Comparison of ENCODE assay signal across 31 cellular contexts in the genomic region with DNA sequence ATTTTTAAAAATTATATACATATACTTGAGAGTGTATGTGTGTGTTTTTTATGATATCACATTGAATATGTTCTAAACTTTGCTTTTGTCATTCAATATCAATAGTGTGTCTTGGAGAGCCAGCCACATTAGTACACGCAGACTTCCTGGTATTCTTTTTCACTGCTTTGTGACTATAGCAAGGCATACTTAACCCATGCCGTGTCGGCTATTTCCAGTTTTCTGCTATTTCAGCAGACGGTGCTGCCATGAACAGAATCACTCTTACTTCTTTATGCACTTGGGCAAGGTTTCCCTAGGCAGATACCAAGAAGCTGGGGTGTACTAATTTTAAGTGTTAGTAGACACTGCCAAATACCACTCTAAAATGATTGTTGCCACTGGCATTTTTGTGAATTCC.
"Had no signal": no experiment of that assay in that cellular context is flagged by ENCODE, and none has a peak within 500 bp of the region (broad histone marks: within the 10 kb centered on the region; RNA-seq: fewer than 3 reads in every experiment).

No MANE protein-coding gene starts in this region.

- H3K27me3 ChIP-seq: adrenal gland, breast epithelium, cardiac muscle cell, colonic mucosa, dorsolateral prefrontal cortex, esophagus muscularis mucosa, foreskin keratinocyte, gastrocnemius medialis had no signal

- H3K36me3 ChIP-seq: breast epithelium had no signal

- H3K4me1 ChIP-seq: adrenal gland, breast epithelium, colonic mucosa, foreskin keratinocyte had no signal

- DNase-seq: activated CD4-positive, alpha-beta memory T cell treated with anti-CD3 and anti-CD28 coated beads for 36 hours; activated CD4-positive, alpha-beta T cell treated with anti-CD3 and anti-CD28 coated beads for 36 hours; activated CD4-positive, alpha-beta T cell treated with anti-CD3 and anti-CD28 coated beads, Interleukin-2, amount 10 ng/mL, durations not matched to agents 24 days and 14 days; activated CD4-positive, CD25-positive, alpha-beta regulatory T cell; activated CD4-positive, CD25-positive, alpha-beta regulatory T cell treated with anti-CD3 and anti-CD28 coated beads, Interleukin-2, amount 50 U/mL, for 72 hours; activated CD8-positive, alpha-beta memory T cell treated with anti-CD3 and anti-CD28 coated beads, Interleukin-2, amount 10 ng/mL, durations not matched to agents 7 days and 5 days; activated CD8-positive, alpha-beta memory T cell treated with anti-CD3 and anti-CD28 coated beads, Interleukin-2, amount 50 U/mL, for 4 hours; activated CD8-positive, alpha-beta T cell treated with anti-CD3 and anti-CD28 coated beads, Interleukin-2, amount 10 ng/mL, durations not matched to agents 7 days and 5 days; activated effector memory CD4-positive, alpha-beta T cell treated with anti-CD3 and anti-CD28 coated beads, Interleukin-2, amount 50 U/mL, for 16 hours; activated naive CD4-positive, alpha-beta T cell treated with anti-CD3 and anti-CD28 coated beads for 36 hours; activated naive CD8-positive, alpha-beta T cell treated with anti-CD3 and anti-CD28 coated beads for 36 hours; activated naive CD8-positive, alpha-beta T cell treated with anti-CD3 and anti-CD28 coated beads, Interleukin-2, amount 50 U/mL, for 24 hours; activated T-cell treated with anti-CD3 and anti-CD28 coated beads, Interleukin-2, amount 50 U/mL, for 1 hour; activated T-cell treated with anti-CD3 and anti-CD28 coated beads, Interleukin-2, amount 50 U/mL, for 48 hours; adrenal gland; amygdala; aorta; central memory CD4-positive, alpha-beta T cell; cerebellar nuclear complex; colonic mucosa; dorsolateral prefrontal cortex; effector memory CD4-positive, alpha-beta T cell; endodermal cell; erythroblast; gastrocnemius medialis; glutamatergic neuron; T-helper 2 cell had no signal

- H3K9me3 ChIP-seq: adrenal gland, breast epithelium, colonic mucosa, esophagus muscularis mucosa, gastrocnemius medialis had no signal

- H3K27ac ChIP-seq: adrenal gland, breast epithelium, cardiac muscle cell, colonic mucosa, dorsolateral prefrontal cortex, esophagus muscularis mucosa, foreskin keratinocyte had no signal

- ATAC-seq: activated CD4-positive, alpha-beta T cell treated with anti-CD3 and anti-CD28 coated beads for 36 hours; activated CD8-positive, alpha-beta memory T cell treated with anti-CD3 and anti-CD28 coated beads, Interleukin-2, amount 10 ng/mL, durations not matched to agents 7 days and 5 days; activated CD8-positive, alpha-beta T cell treated with anti-CD3 and anti-CD28 coated beads, Interleukin-2, amount 10 ng/mL, durations not matched to agents 7 days and 5 days; activated naive CD8-positive, alpha-beta T cell treated with anti-CD3 and anti-CD28 coated beads, Interleukin-2, amount 50 U/mL, for 24 hours; foreskin keratinocyte; gastrocnemius medialis had no signal

- H3K4me3 ChIP-seq: adrenal gland, breast epithelium, cardiac muscle cell, colonic mucosa, dorsolateral prefrontal cortex, esophagus muscularis mucosa, gastrocnemius medialis had no signal
